Comparison of ENCODE assay signal across 1 cellular context in genomic region chr7:113763226-113763625, GRCh38.
TF ChIP-seq lines count a peak whose summit lies in the region.

No MANE protein-coding gene starts in this region.

TF ChIP-seq in HEK293, 187 proteins besides CTCF, POLR2A, EP300 and RAD21 (continued from another document):
- TF ChIP-seq ZBTB49 (tag by site-specific recombination; IDR thresholded peaks at IDR 0.05; ENCODE audit: low read depth) (no peak), FEZF1 (tag by site-specific recombination; IDR thresholded peaks at IDR 0.05) (peak; percentile 68), ZFP69B (tag by site-specific recombination; IDR thresholded peaks at IDR 0.05) (no peak), ZNF19 (tag by site-specific recombination; IDR thresholded peaks at IDR 0.05; ENCODE audit: low read depth) (no peak), OSR2 (tag by site-specific recombination; IDR thresholded peaks at IDR 0.05) (peak; percentile 58), KLF7 (tag by site-specific recombination; IDR thresholded peaks at IDR 0.05; ENCODE audit: borderline replicate concordance) (no peak), HOXC10 (CRISPR knock-in tag; IDR thresholded peaks at IDR 0.05) (no peak), ZNF114 (tag by site-specific recombination; IDR thresholded peaks at IDR 0.05) (no peak), ZNF501 (tag by site-specific recombination; IDR thresholded peaks at IDR 0.05) (no peak), ZNF133 (tag by site-specific recombination; IDR thresholded peaks at IDR 0.05) (no peak)
